ENCODE assay signal across 1 cellular context in the genomic region with DNA sequence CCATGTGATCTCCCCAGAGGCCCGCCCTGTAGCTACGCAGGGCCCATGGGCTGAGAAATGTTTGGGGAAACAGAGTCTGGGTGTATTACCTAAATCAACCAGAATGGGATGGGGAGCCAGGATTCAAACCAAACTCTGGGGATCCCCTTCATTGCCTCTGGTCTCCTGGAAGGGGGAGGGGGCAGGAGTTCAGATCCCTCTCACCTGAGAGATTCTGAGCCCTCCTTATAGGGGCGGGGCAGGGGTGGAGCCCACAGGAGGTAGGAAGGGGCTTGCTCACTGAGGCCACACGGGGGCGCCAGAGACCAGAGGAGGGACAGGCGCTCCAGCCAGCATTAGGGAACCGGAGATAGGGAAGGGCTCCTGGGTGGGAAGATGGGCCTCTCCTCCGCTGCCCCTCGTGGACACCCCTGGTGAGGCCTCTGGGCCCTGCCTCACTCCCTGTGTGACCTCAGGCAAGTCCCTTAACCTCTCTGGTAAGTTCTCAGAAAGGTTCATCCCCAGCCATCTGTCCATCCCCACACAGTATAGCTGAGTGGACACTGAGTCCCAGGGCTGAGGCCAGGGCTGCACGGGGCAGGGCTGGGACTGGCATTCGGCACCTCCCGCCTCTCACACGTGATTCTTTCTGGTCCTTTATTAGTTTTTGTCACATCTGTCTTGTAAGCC.
TF ChIP-seq lines count a peak whose summit lies in the region.

No MANE protein-coding gene starts in this region.

TF ChIP-seq in K562, 482 proteins besides CTCF, POLR2A, EP300 and RAD21 (continued from another document and continues in another):
- TF ChIP-seq ZNF239 (CRISPR knock-in tag; IDR thresholded peaks at IDR 0.05) (peak; percentile 27; the same call in 1 of the 2 replicates), MCM5 (IDR thresholded peaks at IDR 0.05; ENCODE audit: low read depth) (no peak), BMI1 (IDR thresholded peaks at IDR 0.05; ENCODE audit: low read length) (no peak), STAT5A (IDR thresholded peaks at IDR 0.05; ENCODE audit: borderline replicate concordance, low read length) (no peak), KLF10 (CRISPR knock-in tag; IDR thresholded peaks at IDR 0.05) (no peak), SRF (CRISPR knock-in tag; IDR thresholded peaks at IDR 0.05) (no peak), PTBP1 (IDR thresholded peaks at IDR 0.05; ENCODE audit: low read depth, low read length) (peak; percentile 80; the same call in 1 of the 2 replicates), ETV5 (CRISPR knock-in tag; IDR thresholded peaks at IDR 0.05; ENCODE audit: low read depth) (peak; percentile 49; the same call in 1 of the 2 replicates), CREBBP (IDR thresholded peaks at IDR 0.05; ENCODE audit: low read depth, low read length) (no peak), THAP12 (CRISPR knock-in tag; IDR thresholded peaks at IDR 0.05) (no peak), ZBTB17 (CRISPR knock-in tag; IDR thresholded peaks at IDR 0.05) (peak; percentile 42; the same call in 1 of the 2 replicates), KLF1 (tag; IDR thresholded peaks at IDR 0.05) (no peak), ZNF23 (CRISPR knock-in tag; IDR thresholded peaks at IDR 0.05) (no peak), MYC (IDR thresholded peaks at IDR 0.05; ENCODE audit: low read depth, low read length) (peak; percentile 70), MYC (CRISPR knock-in tag; IDR thresholded peaks at IDR 0.05; ENCODE audit: borderline replicate concordance, low read depth) (no peak), MLLT1 (IDR thresholded peaks at IDR 0.05) (no peak), TFAP4 (CRISPR knock-in tag; IDR thresholded peaks at IDR 0.05; ENCODE audit: borderline replicate concordance) (peak; percentile 87), POLR3A (IDR thresholded peaks at IDR 0.05; ENCODE audit: borderline replicate concordance, extremely low read depth, insufficient read depth, insufficient read length) (no peak), E2F4 (CRISPR knock-in tag; IDR thresholded peaks at IDR 0.05; ENCODE audit: low read depth) (no peak), BCL6 (CRISPR knock-in tag; IDR thresholded peaks at IDR 0.05) (no peak), DDX20 (tag; IDR thresholded peaks at IDR 0.05; ENCODE audit: low read depth) (no peak), ZNF780A (CRISPR knock-in tag; IDR thresholded peaks at IDR 0.05) (no peak), RHOXF2B (CRISPR knock-in tag; conservative IDR thresholded peaks at IDR 0.05) (no peak), HDAC2 (IDR thresholded peaks at IDR 0.05) (no peak; the same call in 1 of the 2 replicates), KLF16 (IDR thresholded peaks at IDR 0.05) (peak; percentile 47; the same call in 1 of the 2 replicates), TAL1 (IDR thresholded peaks at IDR 0.05) (no peak), CLOCK (CRISPR knock-in tag; IDR thresholded peaks at IDR 0.05; ENCODE audit: borderline replicate concordance) (no peak), PCBP1 (IDR thresholded peaks at IDR 0.05; ENCODE audit: low read depth, low read length, poor library complexity, severe bottlenecking) (no peak), ETS2 (tag; IDR thresholded peaks at IDR 0.05; ENCODE audit: borderline replicate concordance, poor library complexity, severe bottlenecking) (no peak), GATAD2B (IDR thresholded peaks at IDR 0.05; ENCODE audit: borderline replicate concordance) (peak; percentile 56; the same call in 1 of the 2 replicates), FOXJ3 (CRISPR knock-in tag; IDR thresholded peaks at IDR 0.05) (no peak), RAD51 (IDR thresholded peaks at IDR 0.05; ENCODE audit: borderline replicate concordance, low read depth) (no peak), JUN (IDR thresholded peaks at IDR 0.05; ENCODE audit: borderline replicate concordance, low read depth, low read length) (peak; percentile 49; the same call in 1 of the 2 replicates), JUN (CRISPR knock-in tag; IDR thresholded peaks at IDR 0.05; ENCODE audit: borderline replicate concordance) (0 out of 2 replicates have a peak, but pooled peaks have one; percentile 43), GTF2F1 (IDR thresholded peaks at IDR 0.05; ENCODE audit: low read depth, low read length) (no peak), FOXP4 (CRISPR knock-in tag; IDR thresholded peaks at IDR 0.05; ENCODE audit: borderline replicate concordance) (no peak), MCM7 (IDR thresholded peaks at IDR 0.05) (no peak), FOXJ2 (tag; IDR thresholded peaks at IDR 0.05) (no peak)
- TF ChIP-seq, protein P1, sequence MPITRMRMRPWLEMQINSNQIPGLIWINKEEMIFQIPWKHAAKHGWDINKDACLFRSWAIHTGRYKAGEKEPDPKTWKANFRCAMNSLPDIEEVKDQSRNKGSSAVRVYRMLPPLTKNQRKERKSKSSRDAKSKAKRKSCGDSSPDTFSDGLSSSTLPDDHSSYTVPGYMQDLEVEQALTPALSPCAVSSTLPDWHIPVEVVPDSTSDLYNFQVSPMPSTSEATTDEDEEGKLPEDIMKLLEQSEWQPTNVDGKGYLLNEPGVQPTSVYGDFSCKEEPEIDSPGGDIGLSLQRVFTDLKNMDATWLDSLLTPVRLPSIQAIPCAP (CRISPR knock-in tag; IDR thresholded peaks at IDR 0.05; ENCODE audit: borderline replicate concordance): no peak
- TF ChIP-seq, protein P2, sequence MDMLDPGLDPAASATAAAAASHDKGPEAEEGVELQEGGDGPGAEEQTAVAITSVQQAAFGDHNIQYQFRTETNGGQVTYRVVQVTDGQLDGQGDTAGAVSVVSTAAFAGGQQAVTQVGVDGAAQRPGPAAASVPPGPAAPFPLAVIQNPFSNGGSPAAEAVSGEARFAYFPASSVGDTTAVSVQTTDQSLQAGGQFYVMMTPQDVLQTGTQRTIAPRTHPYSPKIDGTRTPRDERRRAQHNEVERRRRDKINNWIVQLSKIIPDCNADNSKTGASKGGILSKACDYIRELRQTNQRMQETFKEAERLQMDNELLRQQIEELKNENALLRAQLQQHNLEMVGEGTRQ (CRISPR knock-in tag; IDR thresholded peaks at IDR 0.05): no peak
- TF ChIP-seq, protein P3, sequence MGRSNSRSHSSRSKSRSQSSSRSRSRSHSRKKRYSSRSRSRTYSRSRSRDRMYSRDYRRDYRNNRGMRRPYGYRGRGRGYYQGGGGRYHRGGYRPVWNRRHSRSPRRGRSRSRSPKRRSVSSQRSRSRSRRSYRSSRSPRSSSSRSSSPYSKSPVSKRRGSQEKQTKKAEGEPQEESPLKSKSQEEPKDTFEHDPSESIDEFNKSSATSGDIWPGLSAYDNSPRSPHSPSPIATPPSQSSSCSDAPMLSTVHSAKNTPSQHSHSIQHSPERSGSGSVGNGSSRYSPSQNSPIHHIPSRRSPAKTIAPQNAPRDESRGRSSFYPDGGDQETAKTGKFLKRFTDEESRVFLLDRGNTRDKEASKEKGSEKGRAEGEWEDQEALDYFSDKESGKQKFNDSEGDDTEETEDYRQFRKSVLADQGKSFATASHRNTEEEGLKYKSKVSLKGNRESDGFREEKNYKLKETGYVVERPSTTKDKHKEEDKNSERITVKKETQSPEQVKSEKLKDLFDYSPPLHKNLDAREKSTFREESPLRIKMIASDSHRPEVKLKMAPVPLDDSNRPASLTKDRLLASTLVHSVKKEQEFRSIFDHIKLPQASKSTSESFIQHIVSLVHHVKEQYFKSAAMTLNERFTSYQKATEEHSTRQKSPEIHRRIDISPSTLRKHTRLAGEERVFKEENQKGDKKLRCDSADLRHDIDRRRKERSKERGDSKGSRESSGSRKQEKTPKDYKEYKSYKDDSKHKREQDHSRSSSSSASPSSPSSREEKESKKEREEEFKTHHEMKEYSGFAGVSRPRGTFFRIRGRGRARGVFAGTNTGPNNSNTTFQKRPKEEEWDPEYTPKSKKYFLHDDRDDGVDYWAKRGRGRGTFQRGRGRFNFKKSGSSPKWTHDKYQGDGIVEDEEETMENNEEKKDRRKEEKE (IDR thresholded peaks at IDR 0.05; ENCODE audit: borderline replicate concordance in 1 of 2, control insufficient read depth in 1 of 2, low read depth in 2 of 2, low read length in 1 of 2): no peak; a peak in 1 of 4 replicates
